27 cellular contexts compared by ENCODE assay signal in genomic region chr18:23020555-23021294, GRCh38.
A peak's percentile ranks its signal among the peaks of the same experiment; 100 is the strongest.
DNase-seq lines count a peak whose midpoint lies in the region; ATAC-seq and TF ChIP-seq lines count a peak whose summit lies in the region.
"Had no signal": no experiment of that assay in that cellular context is flagged by ENCODE, and none has a peak within 500 bp of the region (broad histone marks: within the 10 kb centered on the region; RNA-seq: fewer than 3 reads in every experiment).

No MANE protein-coding gene starts in this region.

- H3K27me3 Mint-ChIP-seq in activated CD4-positive, alpha-beta T cell treated with anti-CD3 and anti-CD28 coated beads for 36 hours, result no peaks in the 10 kb centered on the region
- H3K27me3 Mint-ChIP-seq in activated CD8-positive, alpha-beta T cell treated with anti-CD3 and anti-CD28 coated beads, Interleukin-2, amount 10 ng/mL, durations not matched to agents 7 days and 5 days (ENCODE audit: low read depth), result no peaks in the 10 kb centered on the region
- no peaks in the 10 kb centered on the region for H3K27me3 Mint-ChIP-seq in naive thymus-derived CD4-positive, alpha-beta T cell
- no peaks in the 10 kb centered on the region for H3K27me3 Mint-ChIP-seq in chondrocyte (ENCODE audit: low read depth)
- H3K27me3 Mint-ChIP-seq: brain had no signal

- H3K4me1 ChIP-seq in naive thymus-derived CD4-positive, alpha-beta T cell (ENCODE audit: control insufficient read depth in 2 of 2, insufficient read depth in 2 of 2, low read length in 2 of 2), result peaks cover 5 to 9% of the 10 kb centered on the region in 2 donors
- H3K4me1 ChIP-seq: parathyroid adenoma had no signal

- H3K9me3 Mint-ChIP-seq in activated CD4-positive, alpha-beta T cell treated with anti-CD3 and anti-CD28 coated beads for 36 hours (ENCODE audit: low read depth), result no peaks in the 10 kb centered on the region
- H3K9me3 Mint-ChIP-seq in activated CD8-positive, alpha-beta T cell treated with anti-CD3 and anti-CD28 coated beads, Interleukin-2, amount 10 ng/mL, durations not matched to agents 7 days and 5 days (ENCODE audit: insufficient read depth), result no peaks in the 10 kb centered on the region
- H3K9me3 Mint-ChIP-seq in naive thymus-derived CD4-positive, alpha-beta T cell, result no peaks in the 10 kb centered on the region
- no peaks in the 10 kb centered on the region for H3K9me3 Mint-ChIP-seq in chondrocyte (ENCODE audit: low read depth)
- H3K9me3 Mint-ChIP-seq: brain had no signal

- H3K4me1 Mint-ChIP-seq in activated CD4-positive, alpha-beta T cell treated with anti-CD3 and anti-CD28 coated beads for 36 hours, result peaks cover 11% of the 10 kb centered on the region
- peaks cover 10% of the 10 kb centered on the region for H3K4me1 Mint-ChIP-seq in activated CD8-positive, alpha-beta T cell treated with anti-CD3 and anti-CD28 coated beads, Interleukin-2, amount 10 ng/mL, durations not matched to agents 7 days and 5 days (ENCODE audit: low read depth)
- H3K4me1 Mint-ChIP-seq in naive thymus-derived CD4-positive, alpha-beta T cell, result peaks cover 0 to 17% (median 10%) of the 10 kb centered on the region in 7 donors
- H3K4me1 Mint-ChIP-seq in chondrocyte (ENCODE audit: low read depth), result no peaks in the 10 kb centered on the region
- H3K4me1 Mint-ChIP-seq: brain had no signal

- H3K4me3 Mint-ChIP-seq in activated CD4-positive, alpha-beta T cell treated with anti-CD3 and anti-CD28 coated beads for 36 hours, result no peak overlapping the region
- peak overlapping the region; percentile 42 for H3K4me3 Mint-ChIP-seq in activated CD8-positive, alpha-beta T cell treated with anti-CD3 and anti-CD28 coated beads, Interleukin-2, amount 10 ng/mL, durations not matched to agents 7 days and 5 days
- peak overlapping the region in 9 of 10 donors; percentile 1 to 82 (median 65) for H3K4me3 Mint-ChIP-seq in naive thymus-derived CD4-positive, alpha-beta T cell
- H3K4me3 Mint-ChIP-seq in chondrocyte (ENCODE audit: unreplicated experiment), result no peak overlapping the region
- H3K4me3 Mint-ChIP-seq: brain had no signal

- DNase-seq in activated CD4-positive, alpha-beta T cell treated with anti-CD3 and anti-CD28 coated beads for 36 hours, result no peak
- DNase-seq in activated CD4-positive, alpha-beta T cell treated with anti-CD3 and anti-CD28 coated beads for 48 hours, result no peak
- DNase-seq in GM20000 (ENCODE audit: low spot score) (peak; percentile 13), chondrocyte (ENCODE audit: low spot score) (no peak), coronary artery (ENCODE audit: low spot score) (no peak)
- no peak for DNase-seq in activated CD8-positive, alpha-beta T cell treated with anti-CD3 and anti-CD28 coated beads, Interleukin-2, amount 10 ng/mL, durations not matched to agents 7 days and 5 days
- peak in 1 of 9 donors; percentile 2 for DNase-seq in naive thymus-derived CD4-positive, alpha-beta T cell
- DNase-seq: activated CD4-positive, CD25-positive, alpha-beta regulatory T cell treated with anti-CD3 and anti-CD28 coated beads, Interleukin-2, amount 50 U/mL, for 72 hours; activated effector memory CD4-positive, alpha-beta T cell treated with Interleukin-2 at 50 U/mL for 16 hours; DND-41; dorsolateral prefrontal cortex; HCEC 1CT; heart right ventricle; IMR-90; kidney; midbrain; NCI-H1048; NCI-H2171 treated with DMSO at 0.1 percent for 48 hours; NK-92 treated with Interleukin-12 subunit alpha and Interleukin-12 subunit beta, amount 100 ng/mL, for 24 hours; Right ventricle myocardium superior; upper lobe of left lung had no signal

- intact Hi-C loops in activated CD4-positive, alpha-beta T cell treated with anti-CD3 and anti-CD28 coated beads for 36 hours (cut with DNase I, micrococcal nuclease), result no loop called here
- intact Hi-C loops in naive thymus-derived CD4-positive, alpha-beta T cell (cut with micrococcal nuclease), result loop anchor here in 1 of 2 donors (5.0 to 10.0 kb wide), 2 partner anchors 52 to 214 kb away; no protein-coding TSS in a partner anchor

- no peaks in the 10 kb centered on the region for H3K9me3 ChIP-seq in naive thymus-derived CD4-positive, alpha-beta T cell (ENCODE audit: control insufficient read depth in 2 of 3, low read length in 3 of 3)
- H3K9me3 ChIP-seq: heart right ventricle, upper lobe of left lung had no signal

- CTCF ChIA-PET in activated CD4-positive, alpha-beta T cell treated with anti-CD3 and anti-CD28 coated beads for 36 hours (lab: Charles Lee), result interaction anchor here (0.9 to 1.3 kb wide), 2 partner anchors 10 to 207 kb away, joined by 4 read pairs; no protein-coding TSS in a partner anchor
- CTCF ChIA-PET in activated CD8-positive, alpha-beta T cell treated with anti-CD3 and anti-CD28 coated beads, Interleukin-2, amount 10 ng/mL, durations not matched to agents 7 days and 5 days (lab: Charles Lee), result interaction anchor here (0.9 to 1.4 kb wide), 2 partner anchors 11 to 12 kb away, joined by 3 read pairs; no protein-coding TSS in a partner anchor
- CTCF ChIA-PET in naive thymus-derived CD4-positive, alpha-beta T cell (lab: Charles Lee), result interaction anchor here (1.0 kb wide), 1 partner anchor 11 kb away, joined by 4 read pairs; no protein-coding TSS in a partner anchor

- peaks cover 42% of the 10 kb centered on the region for H3K36me3 Mint-ChIP-seq in activated CD4-positive, alpha-beta T cell treated with anti-CD3 and anti-CD28 coated beads for 36 hours (ENCODE audit: low read depth)
- peaks cover 43% of the 10 kb centered on the region for H3K36me3 Mint-ChIP-seq in activated CD8-positive, alpha-beta T cell treated with anti-CD3 and anti-CD28 coated beads, Interleukin-2, amount 10 ng/mL, durations not matched to agents 7 days and 5 days (ENCODE audit: low read depth)
- H3K36me3 Mint-ChIP-seq in naive thymus-derived CD4-positive, alpha-beta T cell, result peaks cover 0 to 12% (median 0%) of the 10 kb centered on the region in 5 donors
- H3K36me3 Mint-ChIP-seq in chondrocyte (ENCODE audit: low read depth), result peaks cover 1% of the 10 kb centered on the region

- peak overlapping the region; percentile 43 for H3K4me3 ChIP-seq in naive thymus-derived CD4-positive, alpha-beta T cell (ENCODE audit: low read length)
- no peak overlapping the region for H3K4me3 ChIP-seq in coronary artery
- H3K4me3 ChIP-seq: dorsolateral prefrontal cortex, heart right ventricle, skin epidermis had no signal

- H3K27me3 ChIP-seq in naive thymus-derived CD4-positive, alpha-beta T cell (ENCODE audit: control insufficient read depth in 2 of 2, insufficient read depth in 2 of 2, low read length in 2 of 2), result no peaks in the 10 kb centered on the region
- H3K27me3 ChIP-seq: dorsolateral prefrontal cortex, heart right ventricle, upper lobe of left lung had no signal

- ATAC-seq in activated CD4-positive, alpha-beta T cell treated with anti-CD3 and anti-CD28 coated beads for 36 hours, result no peak
- ATAC-seq in activated CD8-positive, alpha-beta T cell treated with anti-CD3 and anti-CD28 coated beads, Interleukin-2, amount 10 ng/mL, durations not matched to agents 7 days and 5 days, result peak; percentile 57
- ATAC-seq in naive thymus-derived CD4-positive, alpha-beta T cell, result no peak
- no peak for ATAC-seq in GM21717 (IDR thresholded peaks at IDR 0.05; ENCODE audit: unreplicated experiment)
- ATAC-seq: heart right ventricle had no signal

- H3K27ac ChIP-seq in naive thymus-derived CD4-positive, alpha-beta T cell (ENCODE audit: low read depth, low read length), result peak overlapping the region; percentile 45
- no peak overlapping the region for H3K27ac ChIP-seq in coronary artery
- H3K27ac ChIP-seq: 22Rv1, C4-2B, dorsolateral prefrontal cortex, parathyroid adenoma, upper lobe of left lung had no signal

- POLR2A ChIA-PET in activated CD4-positive, alpha-beta T cell treated with anti-CD3 and anti-CD28 coated beads for 36 hours (lab: Charles Lee), result interaction anchor here (0.7 kb wide), 1 partner anchor 356 kb away, joined by 3 read pairs; no protein-coding TSS in a partner anchor
- POLR2A ChIA-PET in activated CD8-positive, alpha-beta T cell treated with anti-CD3 and anti-CD28 coated beads, Interleukin-2, amount 10 ng/mL, durations not matched to agents 7 days and 5 days (lab: Charles Lee), result interaction anchor here (0.6 kb wide), 1 partner anchor 132 kb away, joined by 3 read pairs; no protein-coding TSS in a partner anchor
- POLR2A ChIA-PET in naive thymus-derived CD4-positive, alpha-beta T cell (lab: Charles Lee), result no interaction called here

- peak overlapping the region; percentile 1 for H3K27ac Mint-ChIP-seq in activated CD4-positive, alpha-beta T cell treated with anti-CD3 and anti-CD28 coated beads for 36 hours
- H3K27ac Mint-ChIP-seq in activated CD8-positive, alpha-beta T cell treated with anti-CD3 and anti-CD28 coated beads, Interleukin-2, amount 10 ng/mL, durations not matched to agents 7 days and 5 days, result peak overlapping the region; percentile 70
- peak overlapping the region in 7 of 9 donors; percentile 39 to 80 (median 53) for H3K27ac Mint-ChIP-seq in naive thymus-derived CD4-positive, alpha-beta T cell
- H3K27ac Mint-ChIP-seq in chondrocyte (ENCODE audit: unreplicated experiment), result no peak overlapping the region
- H3K27ac Mint-ChIP-seq: brain had no signal

- no peak for TF ChIP-seq CTCF in GM20000 (IDR thresholded peaks at IDR 0.05; ENCODE audit: extremely low read depth, missing control alignments)
- no peak for TF ChIP-seq CTCF in chondrocyte (IDR thresholded peaks at IDR 0.05)
- no peak for TF ChIP-seq CTCF in coronary artery (IDR thresholded peaks at IDR 0.05)

- no peaks in the 10 kb centered on the region for H3K36me3 ChIP-seq in naive thymus-derived CD4-positive, alpha-beta T cell (ENCODE audit: control insufficient read depth in 2 of 3, insufficient read depth in 3 of 3, low read length in 3 of 3)

Comparison
In these comparisons a context has a peak if more than half of its experiments do, and no peak if none do; other contexts are left out.
1. H3K4me3 Mint-ChIP-seq: peak in activated CD8-positive, alpha-beta T cell treated with anti-CD3 and anti-CD28 coated beads, Interleukin-2, amount 10 ng/mL, durations not matched to agents 7 days and 5 days (single experiment) and naive thymus-derived CD4-positive, alpha-beta T cell (9 of 10); none in activated CD4-positive, alpha-beta T cell treated with anti-CD3 and anti-CD28 coated beads for 36 hours (single experiment) and chondrocyte (single experiment).